Comparison of ENCODE assay signal across 28 cellular contexts in the genomic region with DNA sequence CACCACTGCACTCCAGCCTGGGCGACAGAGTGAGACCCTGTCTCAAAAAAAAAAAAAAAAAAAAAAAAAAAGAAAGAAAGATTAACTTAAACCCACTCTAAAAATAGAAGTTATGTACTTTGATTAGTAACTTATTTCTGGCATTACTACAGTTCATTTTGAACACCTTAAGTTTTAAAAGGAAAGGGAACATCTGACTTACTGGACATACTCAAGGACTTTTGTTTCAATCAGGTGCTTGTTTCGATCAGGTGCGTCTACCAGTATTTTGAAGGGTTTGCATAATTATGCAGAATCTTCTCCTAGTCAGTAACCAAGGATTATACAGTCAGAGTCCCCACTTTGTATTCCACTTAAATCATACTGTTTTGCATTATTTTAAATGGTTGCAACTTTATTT.
"Had no signal": no experiment of that assay in that cellular context is flagged by ENCODE, and none has a peak within 500 bp of the region (broad histone marks: within the 10 kb centered on the region; RNA-seq: fewer than 3 reads in every experiment).

No MANE protein-coding gene starts in this region.

- H3K4me3 Mint-ChIP-seq: naive B cell; naive thymus-derived CD8-positive, alpha-beta T cell; natural killer cell treated with Interleukin-12 subunit alpha and Interleukin-12 subunit beta and Interleukin-15 and Interleukin-18, amount 100 ng/mL, for 72 hours; nephron progenitor cell; neural crest cell; stimulated activated effector memory CD8-positive, alpha-beta T cell treated with anti-CD3 and anti-CD28 coated beads, Interleukin-12 subunit alpha, Interleukin-12 subunit beta, amount 100 ng/mL, for 72 hours; stimulated activated naive B cell treated with anti-CD40 and anti-IgM and Interleukin-4, amounts not matched to agents 10 μg/mL and 1 μg/mL and 100 μg/mL, for 72 hours; stimulated activated naive CD8-positive, alpha-beta T cell treated with anti-CD3 and anti-CD28 coated beads, Interleukin-15, Interleukin-2, amounts not matched to agents 100 ng/mL and 50 ng/mL, for 24 hours had no signal

- H3K27me3 ChIP-seq: neutrophil, ovary, right lobe of liver, sigmoid colon, stomach, thyroid gland, tibial nerve, upper lobe of left lung, uterus had no signal

- ATAC-seq: naive thymus-derived CD8-positive, alpha-beta T cell; natural killer cell treated with Interleukin-12 subunit alpha and Interleukin-12 subunit beta and Interleukin-15 and Interleukin-18, amount 100 ng/mL, for 72 hours; right cardiac atrium; right lobe of liver; stimulated activated effector memory CD8-positive, alpha-beta T cell treated with anti-CD3 and anti-CD28 coated beads, Interleukin-12 subunit alpha, Interleukin-12 subunit beta, amount 100 ng/mL, for 72 hours; stimulated activated naive B cell treated with anti-CD40 and anti-IgM and Interleukin-4, amounts not matched to agents 10 μg/mL and 1 μg/mL and 100 μg/mL, for 72 hours had no signal

- H3K4me3 ChIP-seq: ovary, prostate gland, right lobe of liver, sigmoid colon, stomach, thoracic aorta, thyroid gland, tibial nerve, upper lobe of left lung, uterus had no signal

- H3K27me3 Mint-ChIP-seq: naive B cell; naive thymus-derived CD8-positive, alpha-beta T cell; natural killer cell treated with Interleukin-12 subunit alpha and Interleukin-12 subunit beta and Interleukin-15 and Interleukin-18, amount 100 ng/mL, for 72 hours; stimulated activated naive B cell treated with anti-CD40 and anti-IgM and Interleukin-4, amounts not matched to agents 10 μg/mL and 1 μg/mL and 100 μg/mL, for 72 hours; stimulated activated naive CD8-positive, alpha-beta T cell treated with anti-CD3 and anti-CD28 coated beads, Interleukin-15, Interleukin-2, amounts not matched to agents 100 ng/mL and 50 ng/mL, for 24 hours had no signal

- H3K4me1 ChIP-seq: prostate gland, uterus had no signal

- DNase-seq: naive B cell; naive thymus-derived CD8-positive, alpha-beta T cell; nephron progenitor cell; nucleus accumbens; ovary; right cardiac atrium; right lobe of liver; sigmoid colon; small intestine; stimulated activated CD4-positive, alpha-beta T cell treated with anti-CD3 and anti-CD28 coated beads, Interleukin-15, amount 100 ng/mL, for 24 hours; stimulated activated CD4-positive, alpha-beta T cell treated with anti-CD3 and anti-CD28 coated beads, Interleukin-2, amount 100 ng/mL, for 24 hours; stimulated activated CD4-positive, alpha-beta T cell treated with anti-CD3 and anti-CD28 coated beads, Interleukin-2, amount 100 ng/mL, for 48 hours; stimulated activated CD4-positive, alpha-beta T cell treated with anti-CD3 and anti-CD28 coated beads, Interleukin-4, amount 100 ng/mL, for 24 hours; stimulated activated naive B cell treated with anti-CD40 and anti-IgM and Interleukin-4, amounts not matched to agents 10 μg/mL and 1 μg/mL and 100 μg/mL, for 72 hours; stimulated activated naive CD4-positive, alpha-beta T cell treated with Interleukin-2 at 50 U/mL for 16 hours; stomach; thyroid gland; trophoblast cell; uterus had no signal

- H3K27ac ChIP-seq: neutrophil, ovary, prostate gland, right lobe of liver, sigmoid colon, stomach, thoracic aorta, thyroid gland, tibial nerve, upper lobe of left lung, uterus had no signal

- H3K4me1 Mint-ChIP-seq: naive thymus-derived CD8-positive, alpha-beta T cell; nephron progenitor cell; neural crest cell; stimulated activated effector memory CD8-positive, alpha-beta T cell treated with anti-CD3 and anti-CD28 coated beads, Interleukin-12 subunit alpha, Interleukin-12 subunit beta, amount 100 ng/mL, for 72 hours had no signal

- H3K9me3 ChIP-seq: prostate gland, right lobe of liver, thoracic aorta, thyroid gland, uterus had no signal

- H3K36me3 ChIP-seq: neutrophil, ovary, prostate gland, thoracic aorta, thyroid gland, uterus had no signal

- H3K27ac Mint-ChIP-seq: naive B cell; naive thymus-derived CD8-positive, alpha-beta T cell; natural killer cell treated with Interleukin-12 subunit alpha and Interleukin-12 subunit beta and Interleukin-15 and Interleukin-18, amount 100 ng/mL, for 72 hours; nephron progenitor cell; stimulated activated effector memory CD8-positive, alpha-beta T cell treated with anti-CD3 and anti-CD28 coated beads, Interleukin-12 subunit alpha, Interleukin-12 subunit beta, amount 100 ng/mL, for 72 hours; stimulated activated naive B cell treated with anti-CD40 and anti-IgM and Interleukin-4, amounts not matched to agents 10 μg/mL and 1 μg/mL and 100 μg/mL, for 72 hours; stimulated activated naive CD8-positive, alpha-beta T cell treated with anti-CD3 and anti-CD28 coated beads, Interleukin-15, Interleukin-2, amounts not matched to agents 100 ng/mL and 50 ng/mL, for 24 hours had no signal
